Comparison of ENCODE assay signal across 1 cellular context in genomic region chr6:8063762-8064637, GRCh38.
A peak's percentile ranks its signal among the peaks of the same experiment; 100 is the strongest.
TF ChIP-seq lines count a peak whose summit lies in the region.

TSS of gene BLOC1S5 (minus strand) at chr6:8064389. CDS start at chr6:8064376, 13 bp downstream.

TF ChIP-seq in HepG2, 621 proteins besides CTCF, POLR2A, EP300 and RAD21 (continued from another document and continues in another):
- no peak for TF ChIP-seq ZNF512B (CRISPR knock-in tag; IDR thresholded peaks at IDR 0.05; ENCODE audit: borderline replicate concordance)
- TF ChIP-seq, protein P1, sequence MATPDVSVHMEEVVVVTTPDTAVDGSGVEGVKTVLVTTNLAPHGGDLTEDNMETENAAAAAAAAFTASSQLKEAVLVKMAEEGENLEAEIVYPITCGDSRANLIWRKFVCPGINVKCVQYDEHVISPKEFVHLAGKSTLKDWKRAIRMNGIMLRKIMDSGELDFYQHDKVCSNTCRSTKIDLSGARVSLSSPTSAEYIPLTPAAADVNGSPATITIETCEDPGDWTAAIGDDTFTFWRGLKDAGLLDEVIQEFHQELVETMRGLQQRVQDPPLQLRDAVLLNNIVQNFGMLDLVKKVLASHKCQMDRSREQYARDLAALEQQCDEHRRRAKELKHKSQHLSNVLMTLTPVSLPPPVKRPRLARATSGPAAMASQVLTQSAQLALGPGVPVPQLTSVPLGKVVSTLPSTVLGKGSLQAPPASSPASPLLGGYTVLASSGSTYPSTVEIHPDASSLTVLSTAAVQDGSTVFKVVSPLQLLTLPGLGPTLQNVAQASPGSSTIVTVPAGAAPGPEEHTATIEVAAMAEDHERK (CRISPR knock-in tag; IDR thresholded peaks at IDR 0.05; ENCODE audit: low read depth) = peak; percentile 58; the same call in 1 of the 2 replicates
- no peak for TF ChIP-seq ZNF10 (CRISPR knock-in tag; IDR thresholded peaks at IDR 0.05; ENCODE audit: borderline replicate concordance, low read depth)
- TF ChIP-seq ZNF3 (CRISPR knock-in tag; IDR thresholded peaks at IDR 0.05) = peak; percentile 73; the same call in 1 of the 2 replicates
- peak; percentile 64; the same call in 1 of the 2 replicates for TF ChIP-seq ZNF557 (CRISPR knock-in tag; IDR thresholded peaks at IDR 0.05)
- TF ChIP-seq, protein P2, sequence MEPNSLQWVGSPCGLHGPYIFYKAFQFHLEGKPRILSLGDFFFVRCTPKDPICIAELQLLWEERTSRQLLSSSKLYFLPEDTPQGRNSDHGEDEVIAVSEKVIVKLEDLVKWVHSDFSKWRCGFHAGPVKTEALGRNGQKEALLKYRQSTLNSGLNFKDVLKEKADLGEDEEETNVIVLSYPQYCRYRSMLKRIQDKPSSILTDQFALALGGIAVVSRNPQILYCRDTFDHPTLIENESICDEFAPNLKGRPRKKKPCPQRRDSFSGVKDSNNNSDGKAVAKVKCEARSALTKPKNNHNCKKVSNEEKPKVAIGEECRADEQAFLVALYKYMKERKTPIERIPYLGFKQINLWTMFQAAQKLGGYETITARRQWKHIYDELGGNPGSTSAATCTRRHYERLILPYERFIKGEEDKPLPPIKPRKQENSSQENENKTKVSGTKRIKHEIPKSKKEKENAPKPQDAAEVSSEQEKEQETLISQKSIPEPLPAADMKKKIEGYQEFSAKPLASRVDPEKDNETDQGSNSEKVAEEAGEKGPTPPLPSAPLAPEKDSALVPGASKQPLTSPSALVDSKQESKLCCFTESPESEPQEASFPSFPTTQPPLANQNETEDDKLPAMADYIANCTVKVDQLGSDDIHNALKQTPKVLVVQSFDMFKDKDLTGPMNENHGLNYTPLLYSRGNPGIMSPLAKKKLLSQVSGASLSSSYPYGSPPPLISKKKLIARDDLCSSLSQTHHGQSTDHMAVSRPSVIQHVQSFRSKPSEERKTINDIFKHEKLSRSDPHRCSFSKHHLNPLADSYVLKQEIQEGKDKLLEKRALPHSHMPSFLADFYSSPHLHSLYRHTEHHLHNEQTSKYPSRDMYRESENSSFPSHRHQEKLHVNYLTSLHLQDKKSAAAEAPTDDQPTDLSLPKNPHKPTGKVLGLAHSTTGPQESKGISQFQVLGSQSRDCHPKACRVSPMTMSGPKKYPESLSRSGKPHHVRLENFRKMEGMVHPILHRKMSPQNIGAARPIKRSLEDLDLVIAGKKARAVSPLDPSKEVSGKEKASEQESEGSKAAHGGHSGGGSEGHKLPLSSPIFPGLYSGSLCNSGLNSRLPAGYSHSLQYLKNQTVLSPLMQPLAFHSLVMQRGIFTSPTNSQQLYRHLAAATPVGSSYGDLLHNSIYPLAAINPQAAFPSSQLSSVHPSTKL (CRISPR knock-in tag; IDR thresholded peaks at IDR 0.05) = peak; percentile 77
- peak; percentile 80 for TF ChIP-seq SRSF1 (optimal IDR thresholded peaks at IDR 0.05; ENCODE audit: low read depth, low read length)
- no peak for TF ChIP-seq ATM (IDR thresholded peaks at IDR 0.05; ENCODE audit: borderline replicate concordance)
- peak; percentile 93; the same call in 1 of the 2 replicates for TF ChIP-seq KLF15 (CRISPR knock-in tag; IDR thresholded peaks at IDR 0.05; ENCODE audit: borderline replicate concordance)
- peak; percentile 97 for TF ChIP-seq PHF21A (CRISPR knock-in tag; IDR thresholded peaks at IDR 0.05)
- peak; percentile 90; the same call in 1 of the 2 replicates for TF ChIP-seq ZNF747 (CRISPR knock-in tag; IDR thresholded peaks at IDR 0.05; ENCODE audit: borderline replicate concordance)
- TF ChIP-seq, protein P3, sequence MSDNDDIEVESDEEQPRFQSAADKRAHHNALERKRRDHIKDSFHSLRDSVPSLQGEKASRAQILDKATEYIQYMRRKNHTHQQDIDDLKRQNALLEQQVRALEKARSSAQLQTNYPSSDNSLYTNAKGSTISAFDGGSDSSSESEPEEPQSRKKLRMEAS (IDR thresholded peaks at IDR 0.05) = peak; percentile 30
- TF ChIP-seq, protein P4, sequence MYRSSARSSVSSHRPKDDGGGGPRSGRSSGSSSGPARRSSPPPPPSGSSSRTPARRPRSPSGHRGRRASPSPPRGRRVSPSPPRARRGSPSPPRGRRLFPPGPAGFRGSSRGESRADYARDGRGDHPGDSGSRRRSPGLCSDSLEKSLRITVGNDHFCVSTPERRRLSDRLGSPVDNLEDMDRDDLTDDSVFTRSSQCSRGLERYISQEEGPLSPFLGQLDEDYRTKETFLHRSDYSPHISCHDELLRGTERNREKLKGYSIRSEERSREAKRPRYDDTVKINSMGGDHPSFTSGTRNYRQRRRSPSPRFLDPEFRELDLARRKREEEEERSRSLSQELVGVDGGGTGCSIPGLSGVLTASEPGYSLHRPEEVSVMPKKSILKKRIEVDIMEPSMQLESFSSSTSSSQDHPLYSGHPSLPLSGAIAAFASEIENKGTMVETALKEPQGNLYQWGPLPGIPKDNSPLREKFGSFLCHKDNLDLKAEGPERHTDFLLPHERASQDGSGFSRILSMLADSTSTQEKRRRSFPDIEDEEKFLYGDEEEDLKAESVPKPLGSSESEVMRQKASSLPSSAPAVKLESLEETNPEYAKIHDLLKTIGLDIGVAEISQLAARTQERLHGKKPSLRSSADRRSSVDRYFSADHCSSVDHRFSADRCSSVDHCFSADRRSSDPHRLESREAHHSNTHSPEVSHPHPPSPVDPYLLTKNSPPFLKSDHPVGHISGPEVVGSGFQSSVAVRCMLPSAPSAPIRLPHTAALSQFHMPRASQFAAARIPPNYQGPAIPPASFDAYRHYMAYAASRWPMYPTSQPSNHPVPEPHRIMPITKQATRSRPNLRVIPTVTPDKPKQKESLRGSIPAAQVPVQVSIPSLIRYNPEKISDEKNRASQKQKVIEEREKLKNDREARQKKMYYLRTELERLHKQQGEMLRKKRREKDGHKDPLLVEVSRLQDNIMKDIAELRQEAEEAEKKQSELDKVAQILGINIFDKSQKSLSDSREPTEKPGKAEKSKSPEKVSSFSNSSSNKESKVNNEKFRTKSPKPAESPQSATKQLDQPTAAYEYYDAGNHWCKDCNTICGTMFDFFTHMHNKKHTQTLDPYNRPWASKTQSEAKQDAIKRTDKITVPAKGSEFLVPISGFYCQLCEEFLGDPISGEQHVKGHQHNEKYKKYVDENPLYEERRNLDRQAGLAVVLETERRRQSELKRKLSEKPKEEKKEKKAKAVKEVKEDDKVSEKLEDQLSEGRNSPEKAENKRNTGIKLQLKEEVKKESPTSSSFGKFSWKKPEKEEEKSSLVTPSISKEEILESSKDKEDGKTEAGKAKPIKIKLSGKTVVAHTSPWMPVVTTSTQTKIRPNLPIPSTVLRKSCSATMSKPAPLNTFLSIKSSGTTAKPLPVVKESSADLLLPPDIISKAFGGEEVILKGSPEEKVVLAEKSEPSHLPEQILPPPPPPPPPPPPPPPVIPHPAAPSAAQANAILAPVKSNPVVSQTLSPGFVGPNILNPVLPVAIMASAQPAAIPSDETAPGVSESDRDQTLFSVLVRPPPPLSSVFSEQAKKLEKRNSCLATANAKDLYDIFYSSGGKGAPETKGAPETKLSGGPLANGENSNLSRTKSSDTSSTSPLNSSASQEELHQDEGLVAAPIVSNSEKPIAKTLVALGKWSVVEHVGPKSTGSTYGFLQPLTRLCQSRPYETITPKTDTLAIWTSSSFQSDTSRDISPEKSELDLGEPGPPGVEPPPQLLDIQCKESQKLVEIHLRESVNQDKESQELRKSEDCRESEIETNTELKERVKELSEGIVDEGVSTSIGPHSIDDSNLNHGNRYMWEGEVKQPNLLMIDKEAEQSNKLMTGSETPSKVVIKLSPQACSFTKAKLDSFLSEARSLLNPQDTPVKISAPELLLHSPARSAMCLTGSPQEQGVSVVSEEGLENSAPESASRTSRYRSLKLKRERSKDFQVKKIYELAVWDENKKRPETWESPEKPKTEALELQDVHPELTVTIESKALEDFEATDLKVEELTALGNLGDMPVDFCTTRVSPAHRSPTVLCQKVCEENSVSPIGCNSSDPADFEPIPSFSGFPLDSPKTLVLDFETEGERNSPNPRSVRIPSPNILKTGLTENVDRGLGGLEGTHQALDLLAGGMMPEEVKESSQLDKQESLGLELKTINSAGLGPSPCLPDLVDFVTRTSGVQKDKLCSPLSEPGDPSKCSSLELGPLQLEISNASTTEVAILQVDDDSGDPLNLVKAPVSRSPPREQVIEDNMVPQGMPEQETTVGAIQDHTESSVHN (CRISPR knock-in tag; IDR thresholded peaks at IDR 0.05) = no peak
- TF ChIP-seq KLF16 (CRISPR knock-in tag; IDR thresholded peaks at IDR 0.05) = peak in 1 of 2 experiments; percentile 98; a peak in 2 of 4 replicates
- peak; percentile 18; the same call in 1 of the 2 replicates for TF ChIP-seq NFATC3 (CRISPR knock-in tag; IDR thresholded peaks at IDR 0.05)
- 0 out of 2 replicates have a peak, but pooled peaks have one; percentile 35 for TF ChIP-seq ZNF292 (CRISPR knock-in tag; IDR thresholded peaks at IDR 0.05; ENCODE audit: borderline replicate concordance, low read depth)
- 0 out of 2 replicates have a peak, but pooled peaks have one; percentile 18 for TF ChIP-seq ZKSCAN5 (CRISPR knock-in tag; IDR thresholded peaks at IDR 0.05)
- TF ChIP-seq, protein P5, sequence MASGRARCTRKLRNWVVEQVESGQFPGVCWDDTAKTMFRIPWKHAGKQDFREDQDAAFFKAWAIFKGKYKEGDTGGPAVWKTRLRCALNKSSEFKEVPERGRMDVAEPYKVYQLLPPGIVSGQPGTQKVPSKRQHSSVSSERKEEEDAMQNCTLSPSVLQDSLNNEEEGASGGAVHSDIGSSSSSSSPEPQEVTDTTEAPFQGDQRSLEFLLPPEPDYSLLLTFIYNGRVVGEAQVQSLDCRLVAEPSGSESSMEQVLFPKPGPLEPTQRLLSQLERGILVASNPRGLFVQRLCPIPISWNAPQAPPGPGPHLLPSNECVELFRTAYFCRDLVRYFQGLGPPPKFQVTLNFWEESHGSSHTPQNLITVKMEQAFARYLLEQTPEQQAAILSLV (CRISPR knock-in tag; IDR thresholded peaks at IDR 0.05; ENCODE audit: borderline replicate concordance) = peak; percentile 96; the same call in 1 of the 2 replicates
- TF ChIP-seq, protein P6, sequence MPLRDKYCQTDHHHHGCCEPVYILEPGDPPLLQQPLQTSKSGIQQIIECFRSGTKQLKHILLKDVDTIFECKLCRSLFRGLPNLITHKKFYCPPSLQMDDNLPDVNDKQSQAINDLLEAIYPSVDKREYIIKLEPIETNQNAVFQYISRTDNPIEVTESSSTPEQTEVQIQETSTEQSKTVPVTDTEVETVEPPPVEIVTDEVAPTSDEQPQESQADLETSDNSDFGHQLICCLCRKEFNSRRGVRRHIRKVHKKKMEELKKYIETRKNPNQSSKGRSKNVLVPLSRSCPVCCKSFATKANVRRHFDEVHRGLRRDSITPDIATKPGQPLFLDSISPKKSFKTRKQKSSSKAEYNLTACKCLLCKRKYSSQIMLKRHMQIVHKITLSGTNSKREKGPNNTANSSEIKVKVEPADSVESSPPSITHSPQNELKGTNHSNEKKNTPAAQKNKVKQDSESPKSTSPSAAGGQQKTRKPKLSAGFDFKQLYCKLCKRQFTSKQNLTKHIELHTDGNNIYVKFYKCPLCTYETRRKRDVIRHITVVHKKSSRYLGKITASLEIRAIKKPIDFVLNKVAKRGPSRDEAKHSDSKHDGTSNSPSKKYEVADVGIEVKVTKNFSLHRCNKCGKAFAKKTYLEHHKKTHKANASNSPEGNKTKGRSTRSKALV (CRISPR knock-in tag; IDR thresholded peaks at IDR 0.05) = no peak; the same call in 1 of the 2 replicates
